18 cellular contexts compared by ENCODE assay signal in genomic region chr2:27250652-27251379, GRCh38. TPM values are rescaled to one million over a fixed set of nuclear protein-coding genes. Genes with fewer than 3 reads are reported as not detected.
DNase-seq lines count a peak whose midpoint lies in the region; ATAC-seq and TF ChIP-seq lines count a peak whose summit lies in the region.
"Had no signal": no experiment of that assay in that cellular context is flagged by ENCODE, and none has a peak within 500 bp of the region (broad histone marks: within the 10 kb centered on the region; RNA-seq: fewer than 3 reads in every experiment).

No MANE protein-coding gene starts in this region.

- H2BK12ac ChIP-seq in trophoblast cell (ENCODE audit: low read length) = no peak overlapping the region

- no peaks in the 10 kb centered on the region for H3K4me1 Mint-ChIP-seq in immature natural killer cell
- H3K4me1 Mint-ChIP-seq: activated T-helper 17 cell treated with anti-CD3 and anti-CD28 coated beads, Interleukin-2, amount 50 U/mL, for 72 hours had no signal

- peak overlapping the region; percentile 34 for H3K4me3 ChIP-seq in DOHH2 (ENCODE audit: low read length)
- H3K4me3 ChIP-seq in IMR-90 (ENCODE audit: insufficient read depth, low read depth, low read length) = no peak overlapping the region
- peak overlapping the region; percentile 45 for H3K4me3 ChIP-seq in iPS-15b (ENCODE audit: low read depth, low read length)
- H3K4me3 ChIP-seq in trophoblast cell (ENCODE audit: low read depth, low read length) = no peak overlapping the region
- H3K4me3 ChIP-seq: dorsolateral prefrontal cortex, SK-N-MC had no signal

- dilution Hi-C loops in IMR-90 (cut with HindIII; ENCODE audit: low sequenced_read_pairs, unreplicated experiment) = no loop called here

- H3K36me3 ChIP-seq in DOHH2 (ENCODE audit: control insufficient read depth, low read length) (no peaks in the 10 kb centered on the region), IMR-90 (ENCODE audit: control insufficient read depth, insufficient read depth, low read length) (no peaks in the 10 kb centered on the region), iPS-15b (ENCODE audit: control insufficient read depth, insufficient read depth, low read length) (no peaks in the 10 kb centered on the region), trophoblast cell (ENCODE audit: control insufficient read depth in 1 of 2, insufficient read depth in 2 of 2, low read length in 2 of 2) (no peaks in the 10 kb centered on the region)
- H3K36me3 ChIP-seq: heart right ventricle had no signal

- no peak overlapping the region for H3K4ac ChIP-seq in IMR-90 (ENCODE audit: low read depth, low read length)
- H3K4ac ChIP-seq in trophoblast cell (ENCODE audit: low read depth, low read length) = no peak overlapping the region

- H3K27ac Mint-ChIP-seq in immature natural killer cell = peak overlapping the region in 1 of 6 donors; percentile 62
- H3K27ac Mint-ChIP-seq: activated naive CD4-positive, alpha-beta T cell treated with anti-CD3 and anti-CD28 coated beads, Interleukin-2, amount 50 U/mL, for 72 hours; activated T-helper 17 cell treated with anti-CD3 and anti-CD28 coated beads, Interleukin-2, amount 50 U/mL, for 72 hours had no signal

- no CpG with 5 or more reads among the region's 13 CpGs for WGBS in IMR-90 (ENCODE audit: extremely low coverage in 2 of 2, insufficient read length in 1 of 2), 2 experiments
- WGBS in trophoblast cell (ENCODE audit: extremely low coverage, insufficient coverage, insufficient read length) = no CpG with 5 or more reads among the region's 13 CpGs

- H3K18ac ChIP-seq in IMR-90 (ENCODE audit: low read depth, low read length) (no peak overlapping the region), trophoblast cell (ENCODE audit: low read length) (no peak overlapping the region)

- H3K4me1 ChIP-seq in DOHH2 (ENCODE audit: control insufficient read depth, low read length) (peaks cover 31% of the 10 kb centered on the region), IMR-90 (ENCODE audit: control insufficient read depth, insufficient read depth, low read length) (peaks cover 4% of the 10 kb centered on the region), iPS-15b (ENCODE audit: control insufficient read depth, insufficient read depth, low read length) (peaks cover 9% of the 10 kb centered on the region), trophoblast cell (ENCODE audit: control insufficient read depth in 1 of 2, insufficient read depth in 2 of 2, low read length in 2 of 2) (no peaks in the 10 kb centered on the region)
- H3K4me1 ChIP-seq: parathyroid adenoma had no signal

- ATAC-seq in IMR-90 (ENCODE audit: low read depth) = no peak

- no peak overlapping the region for H3K56ac ChIP-seq in IMR-90 (ENCODE audit: extremely low read depth, insufficient read depth, low read length)

- TF ChIP-seq CTCF in DOHH2 (IDR thresholded peaks at IDR 0.05; ENCODE audit: low read depth, low read length, poor library complexity, severe bottlenecking) = no peak
- no peak for TF ChIP-seq CTCF in IMR-90 (conservative IDR thresholded peaks at IDR 0.05; ENCODE audit: low read depth, low read length)

- POLR2A ChIA-PET in IMR-90 (lab: Charles Lee; ENCODE audit: unreplicated experiment) = no interaction called here

- no peaks in the 10 kb centered on the region for H3K27me3 ChIP-seq in DOHH2 (ENCODE audit: control insufficient read depth, low read length)
- peaks cover 11% of the 10 kb centered on the region for H3K27me3 ChIP-seq in IMR-90 (ENCODE audit: control insufficient read depth, insufficient read depth, low read length)
- H3K27me3 ChIP-seq in iPS-15b (ENCODE audit: control insufficient read depth, insufficient read depth, low read length) = peaks cover 12% of the 10 kb centered on the region
- H3K27me3 ChIP-seq in trophoblast cell (ENCODE audit: insufficient read depth, low read length) = no peaks in the 10 kb centered on the region

- DNase-seq in IMR-90 = no peak
- DNase-seq in trophoblast cell = no peak
- no peak for DNase-seq in hepatic stellate cell (ENCODE audit: low spot score)
- no peak for DNase-seq in immature natural killer cell
- no peak for DNase-seq in activated CD4-positive, alpha-beta T cell treated with anti-CD3 and anti-CD28 coated beads for 48 hours
- DNase-seq: mammary epithelial cell, NCI-H1417 treated with DMSO at 0.1 percent for 48 hours, NCI-H2107 had no signal

- H3K9me3 Mint-ChIP-seq in immature natural killer cell = no peaks in the 10 kb centered on the region
- H3K9me3 Mint-ChIP-seq: activated naive CD4-positive, alpha-beta T cell treated with anti-CD3 and anti-CD28 coated beads, Interleukin-2, amount 50 U/mL, for 72 hours; activated T-helper 17 cell treated with anti-CD3 and anti-CD28 coated beads, Interleukin-2, amount 50 U/mL, for 72 hours had no signal

- H3K79me1 ChIP-seq in IMR-90 (ENCODE audit: low read depth in 1 of 2, low read length in 2 of 2) (no peaks in the 10 kb centered on the region), trophoblast cell (ENCODE audit: low read length) (no peaks in the 10 kb centered on the region)

- CTCF ChIA-PET in IMR-90 (lab: Yijun Ruan, JAX) = no interaction called here

- no peaks in the 10 kb centered on the region for H4K20me1 ChIP-seq in DOHH2 (ENCODE audit: control insufficient read depth, insufficient read depth, low read depth, low read length)
- no peaks in the 10 kb centered on the region for H4K20me1 ChIP-seq in IMR-90 (ENCODE audit: insufficient read depth, low read length)

- in situ Hi-C loops in IMR-90 (cut with MboI; ENCODE audit: low sequenced_read_pairs) = no loop called here

- H3K9me3 ChIP-seq in DOHH2 (ENCODE audit: control insufficient read depth, insufficient read depth, low read length) = no peaks in the 10 kb centered on the region
- no peaks in the 10 kb centered on the region for H3K9me3 ChIP-seq in IMR-90 (ENCODE audit: control insufficient read depth, insufficient read depth, low read length)
- no peaks in the 10 kb centered on the region for H3K9me3 ChIP-seq in iPS-15b (ENCODE audit: control insufficient read depth, insufficient read depth, low read length)
- no peaks in the 10 kb centered on the region for H3K9me3 ChIP-seq in trophoblast cell (ENCODE audit: insufficient read depth, low read depth, low read length)
- H3K9me3 ChIP-seq: heart right ventricle had no signal

- no peak overlapping the region for H4K91ac ChIP-seq in IMR-90 (ENCODE audit: insufficient read depth, low read depth, low read length)
- no peak overlapping the region for H4K91ac ChIP-seq in trophoblast cell (ENCODE audit: low read depth, low read length)

- peaks cover 6 to 8% (median 8%) of the 10 kb centered on the region in 3 donors for H3K27me3 Mint-ChIP-seq in immature natural killer cell (ENCODE audit: low read depth in 3 of 3)

- no peak overlapping the region for H3K4me3 Mint-ChIP-seq in immature natural killer cell
- H3K4me3 Mint-ChIP-seq: activated T-helper 17 cell treated with anti-CD3 and anti-CD28 coated beads, Interleukin-2, amount 50 U/mL, for 72 hours had no signal

- H3F3A ChIP-seq in DOHH2 (ENCODE audit: control insufficient read depth, insufficient read depth) = 0 out of 2 replicates have a peak, but pooled peaks cover 4% of the 10 kb centered on the region

- H2AFZ ChIP-seq in IMR-90 (replicated peaks; ENCODE audit: low read length, poor library complexity) = peak overlapping the region; percentile 76
- no peak overlapping the region for H2AFZ ChIP-seq in trophoblast cell (ENCODE audit: insufficient read depth, low read length, poor library complexity)

- peak overlapping the region; percentile 28 for H2AK9ac ChIP-seq in IMR-90 (replicated peaks; ENCODE audit: low read depth, low read length, poor library complexity)

- H2BK15ac ChIP-seq in IMR-90 (ENCODE audit: low read depth, low read length) = no peak overlapping the region

- no peaks in the 10 kb centered on the region for H3K36me3 Mint-ChIP-seq in immature natural killer cell
- H3K36me3 Mint-ChIP-seq: activated naive CD4-positive, alpha-beta T cell treated with anti-CD3 and anti-CD28 coated beads, Interleukin-2, amount 50 U/mL, for 72 hours had no signal

- no peak overlapping the region for H3K9ac ChIP-seq in IMR-90 (ENCODE audit: low read depth, low read length)
- H3K9ac ChIP-seq in iPS-15b (ENCODE audit: low read depth, low read length) = no peak overlapping the region
- H3K9ac ChIP-seq in trophoblast cell (ENCODE audit: low read length) = no peak overlapping the region
- H3K9ac ChIP-seq: parathyroid adenoma had no signal

- intact Hi-C loops in IMR-90 (cut with micrococcal nuclease) = loop anchor here (1.0 kb wide), 1 partner anchor 52 kb away; no protein-coding TSS in a partner anchor

- H3K14ac ChIP-seq in IMR-90 (replicated peaks; ENCODE audit: low read depth, low read length) = no peak overlapping the region
- no peak overlapping the region for H3K14ac ChIP-seq in trophoblast cell (ENCODE audit: low read length)

- H2BK5ac ChIP-seq in IMR-90 (ENCODE audit: low read depth, low read length, poor library complexity, severe bottlenecking) (no peak overlapping the region), trophoblast cell (ENCODE audit: low read depth, low read length, poor library complexity) (no peak overlapping the region)

- H4K12ac ChIP-seq in trophoblast cell (ENCODE audit: low read depth, low read length) = no peak overlapping the region

- H4K8ac ChIP-seq in IMR-90 (ENCODE audit: low read depth in 2 of 2, low read length in 2 of 2) (no peak overlapping the region), trophoblast cell (ENCODE audit: low read depth, low read length) (peak overlapping the region; percentile 17)

- TF ChIP-seq RAD21 in IMR-90 (IDR thresholded peaks at IDR 0.05; ENCODE audit: low read length) = no peak

- H2BK120ac ChIP-seq in IMR-90 (ENCODE audit: low read depth, low read length) = no peak overlapping the region
- H2BK120ac ChIP-seq in trophoblast cell (ENCODE audit: insufficient read depth, low read length, poor library complexity) = no peak overlapping the region

- H3K9me1 ChIP-seq in IMR-90 (ENCODE audit: insufficient read depth, low read length) = 0 out of 2 replicates have a peak, but pooled peaks cover 2% of the 10 kb centered on the region

- BruUV-seq in IMR-90 (replicated peaks; lab: Mats Ljungman, UMichigan) = no TSS peak

- H4K5ac ChIP-seq in IMR-90 (ENCODE audit: low read depth, low read length) = no peak overlapping the region

- H3K79me2 ChIP-seq in DOHH2 (ENCODE audit: control insufficient read depth, low read length) (no peaks in the 10 kb centered on the region), trophoblast cell (ENCODE audit: control insufficient read depth, insufficient read depth, low read length, poor library complexity) (no peaks in the 10 kb centered on the region)
- H3K79me2 ChIP-seq: parathyroid adenoma had no signal

- H2BK20ac ChIP-seq in IMR-90 (ENCODE audit: low read depth, low read length) = no peak overlapping the region

- H3K27ac ChIP-seq in DOHH2 (ENCODE audit: low read depth, low read length) (no peak overlapping the region), IMR-90 (ENCODE audit: insufficient read depth, low read length) (no peak overlapping the region), trophoblast cell (ENCODE audit: low read depth, low read length) (no peak overlapping the region)
- H3K27ac ChIP-seq: dorsolateral prefrontal cortex, heart right ventricle, parathyroid adenoma, SK-N-MC had no signal

- no peaks in the 10 kb centered on the region for H3K9me2 ChIP-seq in DOHH2 (replicated peaks; ENCODE audit: control insufficient read depth, low read length)

- H3K23ac ChIP-seq in IMR-90 (ENCODE audit: low read depth, low read length) (no peak overlapping the region), trophoblast cell (ENCODE audit: low read length) (no peak overlapping the region)

- no peak overlapping the region for H2AK5ac ChIP-seq in IMR-90 (ENCODE audit: low read depth, low read length)
- H2AK5ac ChIP-seq in trophoblast cell (ENCODE audit: low read length) = no peak overlapping the region

- peak overlapping the region; percentile 50 for H3K4me2 ChIP-seq in DOHH2 (ENCODE audit: low read length)
- no peak overlapping the region for H3K4me2 ChIP-seq in IMR-90 (ENCODE audit: low read depth, low read length)
- no peak overlapping the region for H3K4me2 ChIP-seq in trophoblast cell (ENCODE audit: low read length)

- no peak for TF ChIP-seq POLR2A in IMR-90 (IDR thresholded peaks at IDR 0.05; ENCODE audit: low read depth, low read length)

RNA-seq across cellular contexts. Expression of gene SLC30A3, which starts 12.0 kb away (rescaled TPM):
- total RNA-seq in IMR-90 (2012; rRNA removed) = under 0.01 TPM in 1 of 2 replicates, not detected in the other
- polyA plus RNA-seq in IMR-90 (2012; rRNA removed) (0.15 and 0.17 TPM in 2 replicates), immature natural killer cell (not detected)
- 0.14 TPM in 1 of 2 replicates, not detected in the other for polyA plus RNA-seq in IMR-90 (2012; cell fraction: cytosol; rRNA removed)
- 0.34 and 0.49 TPM in 2 replicates for polyA plus RNA-seq in IMR-90 (2012; cell fraction: nucleus; rRNA removed; ENCODE audit: low replicate concordance)
- polyA plus RNA-seq in trophoblast cell (2013) = 3.3 and 4.0 TPM in 2 replicates

RNA-seq across cellular contexts. Expression of gene DNAJC5G, which starts 24.4 kb away (rescaled TPM):
- not detected in 2 replicates for total RNA-seq in IMR-90 (2012; rRNA removed)
- not detected in 2 replicates for polyA plus RNA-seq in IMR-90 (2012; rRNA removed)
- polyA plus RNA-seq in IMR-90 (2012; cell fraction: cytosol; rRNA removed) = not detected in 2 replicates
- polyA plus RNA-seq in IMR-90 (2012; cell fraction: nucleus; rRNA removed; ENCODE audit: low replicate concordance) = not detected in 2 replicates
- not detected in 2 replicates for polyA plus RNA-seq in trophoblast cell (2013)
- polyA plus RNA-seq in immature natural killer cell = not detected
- total RNA-seq: activated naive CD4-positive, alpha-beta T cell treated with anti-CD3 and anti-CD28 coated beads, Interleukin-2, amount 50 U/mL, for 72 hours; activated T-helper 17 cell treated with anti-CD3 and anti-CD28 coated beads, Interleukin-2, amount 50 U/mL, for 72 hours; aorta; kidney; mammary epithelial cell had no signal
- polyA plus RNA-seq: mammary epithelial cell had no signal

RNA-seq across cellular contexts. Expression of gene TRIM54, which starts 31.4 kb away (rescaled TPM):
- total RNA-seq in IMR-90 (2012; rRNA removed) = under 0.01 TPM in 1 of 2 replicates, not detected in the other
- polyA plus RNA-seq in IMR-90 (2012; rRNA removed) (0.07 and 0.15 TPM in 2 replicates), immature natural killer cell (under 1 TPM; 0.12 to 0.49 (median 0.48) TPM)
- 0.04 and 0.08 TPM in 2 replicates for polyA plus RNA-seq in IMR-90 (2012; cell fraction: cytosol; rRNA removed)
- 0.26 and 0.29 TPM in 2 replicates for polyA plus RNA-seq in IMR-90 (2012; cell fraction: nucleus; rRNA removed; ENCODE audit: low replicate concordance)
- polyA plus RNA-seq in trophoblast cell (2013) = 0.06 TPM in 1 of 2 replicates, not detected in the other
- total RNA-seq: activated naive CD4-positive, alpha-beta T cell treated with anti-CD3 and anti-CD28 coated beads, Interleukin-2, amount 50 U/mL, for 72 hours; mammary epithelial cell had no signal
- polyA plus RNA-seq: mammary epithelial cell had no signal

RNA-seq across cellular contexts. Expression of gene CAD, which starts 33.6 kb away (rescaled TPM):
- total RNA-seq in IMR-90 (2012; rRNA removed) = 12.9 and 17.8 TPM in 2 replicates
- polyA plus RNA-seq in IMR-90 (2012; rRNA removed) (38.7 and 45.8 TPM in 2 replicates), immature natural killer cell (10 to 100 TPM in 1 of 3 donors, 1 to 10 TPM in 2; 6.9 to 17.8 (median 8.5) TPM)
- polyA plus RNA-seq in IMR-90 (2012; cell fraction: cytosol; rRNA removed) = 25.9 and 29.2 TPM in 2 replicates
- 67.5 and 184 TPM in 2 replicates for polyA plus RNA-seq in IMR-90 (2012; cell fraction: nucleus; rRNA removed; ENCODE audit: low replicate concordance)
- polyA plus RNA-seq in trophoblast cell (2013) = 14.7 and 15.5 TPM in 2 replicates

RNA-seq across cellular contexts. Expression of gene SLC5A6, which starts 38.7 kb away (rescaled TPM):
- total RNA-seq in IMR-90 (2012; rRNA removed) = 34.2 and 38.6 TPM in 2 replicates
- 28.8 and 30.6 TPM in 2 replicates for polyA plus RNA-seq in IMR-90 (2012; rRNA removed)
- polyA plus RNA-seq in IMR-90 (2012; cell fraction: cytosol; rRNA removed) = 17.7 and 19.8 TPM in 2 replicates
- polyA plus RNA-seq in IMR-90 (2012; cell fraction: nucleus; rRNA removed; ENCODE audit: low replicate concordance) = 93.0 and 136 TPM in 2 replicates
- polyA plus RNA-seq in trophoblast cell (2013) = 152 and 161 TPM in 2 replicates
- 10 to 100 TPM in 2 of 3 donors, 1 to 10 TPM in 1; 5.3 to 15.1 (median 11.5) TPM for polyA plus RNA-seq in immature natural killer cell

Comparison
In these comparisons a context has a peak if more than half of its experiments do, and no peak if none do; other contexts are left out.
1. H3K4me3 ChIP-seq: peak in DOHH2 (single experiment) and iPS-15b (single experiment); none in IMR-90 (single experiment) and trophoblast cell (single experiment).